In the genomic region with DNA sequence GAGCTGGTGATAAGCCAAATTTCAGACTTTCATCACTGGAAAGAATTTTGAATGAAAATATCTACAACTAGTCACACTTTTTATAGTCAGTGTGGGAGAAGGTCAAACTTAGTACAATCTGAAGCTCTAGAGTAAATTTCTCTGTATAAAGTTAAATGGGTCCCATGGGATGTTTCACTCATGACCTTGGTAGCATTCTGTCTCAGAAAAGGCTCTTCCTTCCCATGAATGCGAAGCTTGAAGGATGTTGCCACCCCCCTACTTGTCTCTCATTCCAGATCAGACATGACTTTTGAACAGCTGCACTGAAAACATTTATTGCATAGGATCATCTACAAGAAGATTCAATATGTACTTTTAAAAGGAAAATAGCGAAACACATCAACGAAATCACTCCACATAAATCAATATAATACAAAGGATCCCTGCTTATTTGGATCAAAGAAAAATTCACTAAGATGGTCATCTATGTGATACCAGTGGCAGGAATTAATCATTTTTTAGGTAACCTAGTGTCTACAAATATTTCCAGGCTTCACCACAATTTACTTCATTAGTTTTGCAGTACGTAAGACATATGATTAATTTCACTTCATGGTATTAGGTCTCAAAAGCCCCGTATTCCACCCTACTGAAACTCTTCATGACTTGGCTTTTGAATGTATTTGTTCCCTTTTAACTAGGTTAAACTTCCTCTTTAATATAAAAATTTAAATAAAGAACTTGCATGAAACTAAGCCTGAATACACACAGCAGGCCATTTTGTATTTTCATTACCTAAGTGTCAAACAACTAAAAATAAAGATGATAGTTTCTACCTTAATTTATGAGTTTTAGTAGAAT, we compare ENCODE assay signal across 13 cellular contexts. TPM values are rescaled to one million over a fixed set of nuclear protein-coding genes. Genes with fewer than 3 reads are reported as not detected.
A peak's percentile ranks its signal among the peaks of the same experiment; 100 is the strongest.
DNase-seq lines count a peak whose midpoint lies in the region; ATAC-seq and TF ChIP-seq lines count a peak whose summit lies in the region.
"Had no signal": no experiment of that assay in that cellular context is flagged by ENCODE, and none has a peak within 500 bp of the region (broad histone marks: within the 10 kb centered on the region; RNA-seq: fewer than 3 reads in every experiment).

No MANE protein-coding gene starts in this region.

- no peak for ATAC-seq in T-helper 17 cell
- ATAC-seq in natural killer cell, result no peak
- no peak for ATAC-seq in HG03196 (IDR thresholded peaks at IDR 0.05; ENCODE audit: unreplicated experiment)
- ATAC-seq: K562 had no signal

- H3K27me3 Mint-ChIP-seq in T-helper 17 cell (no peaks in the 10 kb centered on the region), natural killer cell (ENCODE audit: low read depth in 2 of 2) (no peaks in the 10 kb centered on the region)

- no peak for TF ChIP-seq CTCF in HL-60 (IDR thresholded peaks at IDR 0.05; ENCODE audit: insufficient read depth, low read length)
- TF ChIP-seq CTCF in natural killer cell (IDR thresholded peaks at IDR 0.05), result no peak
- no peak for TF ChIP-seq CTCF in tibial nerve (IDR thresholded peaks at IDR 0.05)
- no peak for TF ChIP-seq CTCF in uterus (IDR thresholded peaks at IDR 0.05)

- H3K27ac Mint-ChIP-seq in T-helper 17 cell (peak overlapping the region; percentile 99), natural killer cell (peak overlapping the region; percentile 99 to 100)

- no peaks in the 10 kb centered on the region for H3K27me3 ChIP-seq in HL-60 (ENCODE audit: insufficient read depth, poor library complexity, severe bottlenecking)
- no peaks in the 10 kb centered on the region for H3K27me3 ChIP-seq in tibial nerve
- H3K27me3 ChIP-seq in uterus, result no peaks in the 10 kb centered on the region
- H3K27me3 ChIP-seq: ovary had no signal

- H3K4me3 ChIP-seq in HL-60 (replicated peaks; ENCODE audit: insufficient read depth, low read length) (no peak overlapping the region), tibial nerve (no peak overlapping the region), uterus (no peak overlapping the region)
- H3K4me3 ChIP-seq: K562, ovary had no signal

- peak overlapping the region; percentile 73 for H3K4me3 Mint-ChIP-seq in T-helper 17 cell
- peak overlapping the region; percentile 96 for H3K4me3 Mint-ChIP-seq in natural killer cell

- intact Hi-C loops in natural killer cell (cut with micrococcal nuclease) (no loop called here), uterus (cut with DNase I; ENCODE audit: low total_unique reads) (no loop called here)

- no peaks in the 10 kb centered on the region for H3K9me3 Mint-ChIP-seq in natural killer cell

- 70 to 78% methylated on average over 5 of the region's 5 CpGs for WGBS in tibial nerve, 2 donors

- H3K4me1 ChIP-seq in tibial nerve (peaks cover 0 to 19% (median 0%) of the 10 kb centered on the region in 4 donors), uterus (no peaks in the 10 kb centered on the region)

- DNase-seq in COLO829 (ENCODE audit: low spot score), result peak; percentile 7
- DNase-seq in HL-60 (ENCODE audit: low read depth in 1 of 2, low spot score in 1 of 2), result no peak
- no peak for DNase-seq in T-helper 17 cell
- DNase-seq in natural killer cell, result no peak
- no peak for DNase-seq in tibial nerve (ENCODE audit: low spot score in 2 of 2)
- DNase-seq in uterus, result no peak
- DNase-seq in NCI-H1436 (lab: John Stamatoyannopoulos, UW), result no peak
- DNase-seq: activated CD4-positive, CD25-positive, alpha-beta regulatory T cell; DMS153; effector CD4-positive, alpha-beta T cell; ovary had no signal

- peaks cover 39% of the 10 kb centered on the region for H3K4me1 Mint-ChIP-seq in T-helper 17 cell
- H3K4me1 Mint-ChIP-seq in natural killer cell, result peaks cover 74 to 82% of the 10 kb centered on the region in 2 donors

- TF ChIP-seq EP300 in tibial nerve (IDR thresholded peaks at IDR 0.05), result no peak

- H3K27ac ChIP-seq in HL-60 (replicated peaks) (peak overlapping the region; percentile 91), tibial nerve (peak overlapping the region in 1 of 4 donors; percentile 20), uterus (no peak overlapping the region)
- H3K27ac ChIP-seq: ovary had no signal

- TF ChIP-seq POLR2A in tibial nerve (IDR thresholded peaks at IDR 0.05), result no peak
- TF ChIP-seq POLR2A in uterus (IDR thresholded peaks at IDR 0.05), result no peak

- H3K9me3 ChIP-seq in T-helper 17 cell (ENCODE audit: control insufficient read depth, low read length, poor library complexity, severe bottlenecking), result no peaks in the 10 kb centered on the region
- H3K9me3 ChIP-seq in tibial nerve, result no peaks in the 10 kb centered on the region
- H3K9me3 ChIP-seq in uterus, result no peaks in the 10 kb centered on the region
- H3K9me3 ChIP-seq: ovary had no signal

- H3K36me3 ChIP-seq in tibial nerve, result no peaks in the 10 kb centered on the region
- H3K36me3 ChIP-seq in uterus, result no peaks in the 10 kb centered on the region
- H3K36me3 ChIP-seq: ovary had no signal

- H3K36me3 Mint-ChIP-seq in T-helper 17 cell (ENCODE audit: low read depth), result peaks cover 13% of the 10 kb centered on the region
- H3K36me3 Mint-ChIP-seq in natural killer cell, result peaks cover 13% of the 10 kb centered on the region

RNA-seq across cellular contexts. Expression of a gene that starts 4.4 kb away (rescaled TPM):
- total RNA-seq in T-helper 17 cell (10 to 100 TPM; 27.5 to 29.0 TPM), natural killer cell (10 to 100 TPM; 36.3 to 63.1 (median 59.9) TPM), tibial nerve (1 to 10 TPM; 1.8 to 5.7 (median 3.5) TPM), uterus (10 to 100 TPM in 1 of 4 donors, 1 to 10 TPM in 3; 4.8 to 15.5 (median 6.2) TPM)
